1 cellular context compared by ENCODE assay signal in the genomic region with DNA sequence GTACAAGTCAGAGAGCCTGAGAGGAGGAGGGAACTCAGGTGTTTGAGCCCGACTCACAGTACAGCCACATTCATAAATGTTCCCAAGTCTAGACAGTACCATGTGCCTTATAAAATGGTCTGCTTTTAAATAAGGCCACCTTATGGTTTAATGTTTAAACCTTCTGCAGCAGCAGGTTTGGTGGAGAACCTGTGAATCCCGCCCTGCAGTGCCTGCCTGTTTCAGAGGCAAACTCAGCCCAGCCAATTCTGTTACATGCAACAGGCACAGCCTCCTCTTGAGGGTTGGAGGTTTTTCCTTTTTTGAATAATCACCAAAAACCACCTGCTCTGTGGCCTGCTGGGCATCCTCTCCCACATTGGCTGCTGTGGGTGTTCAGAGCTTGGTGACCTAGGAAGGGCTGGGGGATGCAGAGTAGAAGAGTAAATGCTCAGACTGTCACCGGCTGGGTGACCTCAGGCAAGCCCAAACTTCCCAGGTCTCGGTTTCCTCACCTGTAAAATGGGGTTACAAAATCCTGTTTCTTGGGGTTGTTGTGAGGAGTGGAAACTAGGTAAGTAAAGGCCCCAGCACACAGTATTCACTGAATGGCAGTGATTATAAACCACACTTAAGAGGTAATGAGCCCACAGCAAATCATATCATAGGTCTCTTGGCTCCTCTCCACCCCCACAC.
A peak's percentile ranks its signal among the peaks of the same experiment; 100 is the strongest.
TF ChIP-seq lines count a peak whose summit lies in the region.

No MANE protein-coding gene starts in this region.

TF ChIP-seq in HepG2, 621 proteins besides CTCF, POLR2A, EP300 and RAD21:
- TF ChIP-seq, protein P1, sequence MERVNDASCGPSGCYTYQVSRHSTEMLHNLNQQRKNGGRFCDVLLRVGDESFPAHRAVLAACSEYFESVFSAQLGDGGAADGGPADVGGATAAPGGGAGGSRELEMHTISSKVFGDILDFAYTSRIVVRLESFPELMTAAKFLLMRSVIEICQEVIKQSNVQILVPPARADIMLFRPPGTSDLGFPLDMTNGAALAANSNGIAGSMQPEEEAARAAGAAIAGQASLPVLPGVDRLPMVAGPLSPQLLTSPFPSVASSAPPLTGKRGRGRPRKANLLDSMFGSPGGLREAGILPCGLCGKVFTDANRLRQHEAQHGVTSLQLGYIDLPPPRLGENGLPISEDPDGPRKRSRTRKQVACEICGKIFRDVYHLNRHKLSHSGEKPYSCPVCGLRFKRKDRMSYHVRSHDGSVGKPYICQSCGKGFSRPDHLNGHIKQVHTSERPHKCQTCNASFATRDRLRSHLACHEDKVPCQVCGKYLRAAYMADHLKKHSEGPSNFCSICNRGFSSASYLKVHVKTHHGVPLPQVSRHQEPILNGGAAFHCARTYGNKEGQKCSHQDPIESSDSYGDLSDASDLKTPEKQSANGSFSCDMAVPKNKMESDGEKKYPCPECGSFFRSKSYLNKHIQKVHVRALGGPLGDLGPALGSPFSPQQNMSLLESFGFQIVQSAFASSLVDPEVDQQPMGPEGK (CRISPR knock-in tag; IDR thresholded peaks at IDR 0.05): no peak
- TF ChIP-seq ZNF432 (CRISPR knock-in tag; IDR thresholded peaks at IDR 0.05; ENCODE audit: borderline replicate concordance): no peak
- TF ChIP-seq SIN3B (IDR thresholded peaks at IDR 0.05; ENCODE audit: low read length): no peak
- peak; percentile 77 for TF ChIP-seq ZNF629 (CRISPR knock-in tag; conservative IDR thresholded peaks at IDR 0.05)
